1 cellular context compared by ENCODE assay signal in genomic region chr10:31594331-31594880, GRCh38.
TF ChIP-seq lines count a peak whose summit lies in the region.

No MANE protein-coding gene starts in this region.

TF ChIP-seq in GM23338, 12 proteins besides CTCF, POLR2A, EP300 and RAD21 (continued from another document):
- no peak for TF ChIP-seq ZNF462 (CRISPR knock-in tag; IDR thresholded peaks at IDR 0.05)
- no peak for TF ChIP-seq EZH2 (IDR thresholded peaks at IDR 0.05; ENCODE audit: low read depth, unreplicated experiment)
- TF ChIP-seq POLR2AphosphoS5 (IDR thresholded peaks at IDR 0.05; ENCODE audit: low read depth): no peak
- no peak for TF ChIP-seq STAT1 (IDR thresholded peaks at IDR 0.05; ENCODE audit: unreplicated experiment)
- TF ChIP-seq, protein P1, sequence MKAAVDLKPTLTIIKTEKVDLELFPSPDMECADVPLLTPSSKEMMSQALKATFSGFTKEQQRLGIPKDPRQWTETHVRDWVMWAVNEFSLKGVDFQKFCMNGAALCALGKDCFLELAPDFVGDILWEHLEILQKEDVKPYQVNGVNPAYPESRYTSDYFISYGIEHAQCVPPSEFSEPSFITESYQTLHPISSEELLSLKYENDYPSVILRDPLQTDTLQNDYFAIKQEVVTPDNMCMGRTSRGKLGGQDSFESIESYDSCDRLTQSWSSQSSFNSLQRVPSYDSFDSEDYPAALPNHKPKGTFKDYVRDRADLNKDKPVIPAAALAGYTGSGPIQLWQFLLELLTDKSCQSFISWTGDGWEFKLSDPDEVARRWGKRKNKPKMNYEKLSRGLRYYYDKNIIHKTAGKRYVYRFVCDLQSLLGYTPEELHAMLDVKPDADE (IDR thresholded peaks at IDR 0.05): no peak
TF ChIP-seq in GM23338: peak in this region for 0.
